Comparison of ENCODE assay signal across 14 cellular contexts in genomic region chr11:10460611-10461275, GRCh38. TPM values are rescaled to one million over a fixed set of nuclear protein-coding genes. Genes with fewer than 3 reads are reported as not detected.
DNase-seq lines count a peak whose midpoint lies in the region; ATAC-seq and TF ChIP-seq lines count a peak whose summit lies in the region.
"Had no signal": no experiment of that assay in that cellular context is flagged by ENCODE, and none has a peak within 500 bp of the region (broad histone marks: within the 10 kb centered on the region; RNA-seq: fewer than 3 reads in every experiment).

No MANE protein-coding gene starts in this region.

- H3K4me1 ChIP-seq in esophagus squamous epithelium, result peaks cover 6 to 26% (median 10%) of the 10 kb centered on the region in 3 donors

- peaks cover 0 to 6% (median 0%) of the 10 kb centered on the region in 4 donors for H3K27me3 ChIP-seq in esophagus squamous epithelium

- H3K27ac ChIP-seq in KOPT-K1 (ENCODE audit: low read depth, low read length, poor library complexity, severe bottlenecking) (peak overlapping the region; percentile 33), esophagus squamous epithelium (no peak overlapping the region)
- H3K27ac ChIP-seq: heart left ventricle, prostate gland had no signal

- 81 to 89% methylated on average over 4 to 5 of the region's 5 CpGs for WGBS in esophagus squamous epithelium, 2 donors

- TF ChIP-seq POLR2A in esophagus squamous epithelium (IDR thresholded peaks at IDR 0.05), result no peak

- DNase-seq in GM10266 (ENCODE audit: extremely low spot score), result peak; percentile 47
- peak; percentile 44 for DNase-seq in germinal center (ENCODE audit: low spot score)
- no peak for DNase-seq in esophagus squamous epithelium (lab: John Stamatoyannopoulos, UW)
- no peak for DNase-seq in COLO829 (ENCODE audit: low spot score)
- DNase-seq: Calu3; heart left ventricle; NCI-H1930; PC-3; stimulated activated naive CD8-positive, alpha-beta T cell treated with anti-CD3 and anti-CD28 coated beads, Interleukin-15, amount 100 ng/mL, for 72 hours had no signal

- intact Hi-C loops in esophagus squamous epithelium (cut with DNase I), result no loop called here

- H3K4me3 ChIP-seq in esophagus squamous epithelium, result no peak overlapping the region
- H3K4me3 ChIP-seq: heart left ventricle, prostate gland had no signal

- no peak for TF ChIP-seq CTCF in GM10266 (IDR thresholded peaks at IDR 0.05; ENCODE audit: control insufficient read depth, insufficient read depth, low read depth, missing control alignments)
- TF ChIP-seq CTCF in esophagus squamous epithelium (IDR thresholded peaks at IDR 0.05), result no peak

- ATAC-seq in GM19438 (IDR thresholded peaks at IDR 0.05; ENCODE audit: low read depth, unreplicated experiment) (peak; percentile 33), GM19035 (IDR thresholded peaks at IDR 0.05; ENCODE audit: unreplicated experiment) (no peak)
- no peak for ATAC-seq in activated CD4-positive, CD25-positive, alpha-beta regulatory T cell treated with anti-CD3 and anti-CD28 coated beads, Interleukin-2, amount 50 U/mL, for 24 hours
- ATAC-seq: heart left ventricle; PC-3; stimulated activated naive CD8-positive, alpha-beta T cell treated with anti-CD3 and anti-CD28 coated beads, Interleukin-15, amount 100 ng/mL, for 72 hours had no signal

- H3K9me3 ChIP-seq in KOPT-K1 (ENCODE audit: insufficient read depth, low read length, poor library complexity, severe bottlenecking), result peaks cover 3% of the 10 kb centered on the region
- no peaks in the 10 kb centered on the region for H3K9me3 ChIP-seq in esophagus squamous epithelium
- H3K9me3 ChIP-seq: heart left ventricle, prostate gland had no signal

- peaks cover 47% of the 10 kb centered on the region for H3K36me3 ChIP-seq in KOPT-K1 (ENCODE audit: insufficient read depth, low read length)
- peaks cover 0 to 46% (median 7%) of the 10 kb centered on the region in 3 donors for H3K36me3 ChIP-seq in esophagus squamous epithelium

RNA-seq across cellular contexts. Expression of gene AMPD3, which starts 5.7 kb away (rescaled TPM):
- 10 to 100 TPM in 2 of 4 donors, 1 to 10 TPM in 2; 8.7 to 15.2 (median 9.8) TPM for total RNA-seq in esophagus squamous epithelium

Comparison
In these comparisons a context has a peak if more than half of its experiments do, and no peak if none do; other contexts are left out.
1. DNase-seq: peak in GM10266 (single experiment) and germinal center (single experiment); none in esophagus squamous epithelium (single experiment) and COLO829 (single experiment).